20 cellular contexts compared by ENCODE assay signal in genomic region chr5:134246771-134247329, GRCh38. TPM values are rescaled to one million over a fixed set of nuclear protein-coding genes. Genes with fewer than 3 reads are reported as not detected.
DNase-seq lines count a peak whose midpoint lies in the region; ATAC-seq and TF ChIP-seq lines count a peak whose summit lies in the region.
"Had no signal": no experiment of that assay in that cellular context is flagged by ENCODE, and none has a peak within 500 bp of the region (broad histone marks: within the 10 kb centered on the region; RNA-seq: fewer than 3 reads in every experiment).

No MANE protein-coding gene starts in this region.

- H3K36me3 Mint-ChIP-seq in neural progenitor cell = no peaks in the 10 kb centered on the region
- H3K36me3 Mint-ChIP-seq: activated naive CD8-positive, alpha-beta T cell treated with anti-CD3 and anti-CD28 coated beads, Interleukin-2, amount 10 ng/mL, durations not matched to agents 7 days and 5 days; CD8-positive, alpha-beta T cell had no signal

- peak overlapping the region; percentile 60 for H3K27ac ChIP-seq in AG04450 (ENCODE audit: low read depth, low read length)
- H3K27ac ChIP-seq in RWPE1 = peak overlapping the region; percentile 84
- no peak overlapping the region for H3K27ac ChIP-seq in neural progenitor cell
- H3K27ac ChIP-seq: gastroesophageal sphincter, upper lobe of right lung had no signal

- CTCF ChIA-PET in AG04450 (lab: Charles Lee) = interaction anchor here (0.6 to 1.6 kb wide), 6 partner anchors 10 to 153 kb away, joined by 3 to 6 read pairs (median 3); partner anchors contain the start of gene PPP2CA
- CTCF ChIA-PET in RWPE1 (lab: Yijun Ruan, JAX) = interaction anchor here (0.7 to 1.3 kb wide), 5 partner anchors 11 to 340 kb away, joined by 3 to 5 read pairs (median 4); partner anchors contain the start of gene PPP2CA

- H3K4me3 ChIP-seq in AG04450 (ENCODE audit: low read depth, low read length) (no peak overlapping the region), neural progenitor cell (no peak overlapping the region)
- H3K4me3 ChIP-seq: gastroesophageal sphincter, K562, upper lobe of right lung had no signal

- ATAC-seq in esophagus mucosa (peak; percentile 47), HG02884 (IDR thresholded peaks at IDR 0.05; ENCODE audit: unreplicated experiment) (no peak), HG03521 (IDR thresholded peaks at IDR 0.05; ENCODE audit: unreplicated experiment) (no peak)
- ATAC-seq: CD8-positive, alpha-beta T cell; gastroesophageal sphincter; K562; upper lobe of right lung had no signal

- H3K27ac Mint-ChIP-seq in neural progenitor cell = no peak overlapping the region
- H3K27ac Mint-ChIP-seq: activated naive CD8-positive, alpha-beta T cell treated with anti-CD3 and anti-CD28 coated beads, Interleukin-2, amount 10 ng/mL, durations not matched to agents 7 days and 5 days; CD8-positive, alpha-beta T cell had no signal

- no peaks in the 10 kb centered on the region for H4K20me1 ChIP-seq in neural progenitor cell (ENCODE audit: low read depth)

- H3K27me3 ChIP-seq in AG04450 (ENCODE audit: control insufficient read depth, insufficient read depth, low read length) (no peaks in the 10 kb centered on the region), neural progenitor cell (no peaks in the 10 kb centered on the region)
- H3K27me3 ChIP-seq: gastroesophageal sphincter, upper lobe of right lung had no signal

- no peaks in the 10 kb centered on the region for H3K36me3 ChIP-seq in neural progenitor cell
- H3K36me3 ChIP-seq: gastroesophageal sphincter, upper lobe of right lung had no signal

- H3K4me1 Mint-ChIP-seq in neural progenitor cell = peaks cover 29% of the 10 kb centered on the region
- H3K4me1 Mint-ChIP-seq: activated naive CD8-positive, alpha-beta T cell treated with anti-CD3 and anti-CD28 coated beads, Interleukin-2, amount 10 ng/mL, durations not matched to agents 7 days and 5 days; central memory CD8-positive, alpha-beta T cell had no signal

- no peaks in the 10 kb centered on the region for H3K27me3 Mint-ChIP-seq in neural progenitor cell (ENCODE audit: insufficient read depth, low read depth)
- H3K27me3 Mint-ChIP-seq: activated naive CD8-positive, alpha-beta T cell treated with anti-CD3 and anti-CD28 coated beads, Interleukin-2, amount 10 ng/mL, durations not matched to agents 7 days and 5 days had no signal

- no peaks in the 10 kb centered on the region for H3K9me3 Mint-ChIP-seq in neural progenitor cell
- H3K9me3 Mint-ChIP-seq: activated naive CD8-positive, alpha-beta T cell treated with anti-CD3 and anti-CD28 coated beads, Interleukin-2, amount 10 ng/mL, durations not matched to agents 7 days and 5 days; CD8-positive, alpha-beta T cell; central memory CD8-positive, alpha-beta T cell had no signal

- H3K9ac ChIP-seq in neural progenitor cell = no peak overlapping the region

- H3K79me2 ChIP-seq in neural progenitor cell (ENCODE audit: low read depth) = no peaks in the 10 kb centered on the region

- H2AFZ ChIP-seq in neural progenitor cell (replicated peaks) = peak overlapping the region; percentile 65

- H3K4me3 Mint-ChIP-seq in neural progenitor cell = no peak overlapping the region
- H3K4me3 Mint-ChIP-seq: activated naive CD8-positive, alpha-beta T cell treated with anti-CD3 and anti-CD28 coated beads, Interleukin-2, amount 10 ng/mL, durations not matched to agents 7 days and 5 days; CD8-positive, alpha-beta T cell; central memory CD8-positive, alpha-beta T cell had no signal

- no peak for DNase-seq in AG04450 (ENCODE audit: low read depth, low spot score)
- no peak for DNase-seq in RWPE1 (ENCODE audit: low spot score)
- no peak for DNase-seq in neural progenitor cell (ENCODE audit: low spot score)
- DNase-seq in DMS153 (lab: John Stamatoyannopoulos, UW) = no peak
- DNase-seq in middle frontal gyrus (ENCODE audit: extremely low spot score, low spot score) = no peak
- DNase-seq: activated naive CD8-positive, alpha-beta T cell treated with anti-CD3 and anti-CD28 coated beads, Interleukin-2, amount 10 ng/mL, durations not matched to agents 7 days and 5 days; activated T-cell treated with anti-CD3 and anti-CD28 coated beads, Interleukin-2, amount 50 U/mL, for 48 hours; CD8-positive, alpha-beta T cell; NCI-H1048; NCI-H2171 treated with DMSO at 0.1 percent for 48 hours; SHP77 treated with DMSO at 0.1 percent for 48 hours; stimulated activated naive CD4-positive, alpha-beta T cell; T1000; upper lobe of right lung had no signal

- H3F3A ChIP-seq in neural progenitor cell (ENCODE audit: low read depth) = no peaks in the 10 kb centered on the region

- no peak overlapping the region for H3K4me2 ChIP-seq in neural progenitor cell

- H3K4me1 ChIP-seq in neural progenitor cell = peaks cover 21% of the 10 kb centered on the region
- H3K4me1 ChIP-seq: upper lobe of right lung had no signal

- H3K9me3 ChIP-seq in AG04450 (ENCODE audit: control insufficient read depth, insufficient read depth, low read length) (no peaks in the 10 kb centered on the region; the same call in 1 of the 2 replicates), neural progenitor cell (ENCODE audit: low read depth) (no peaks in the 10 kb centered on the region)
- H3K9me3 ChIP-seq: gastroesophageal sphincter, upper lobe of right lung had no signal

- POLR2A ChIA-PET in AG04450 (lab: Yijun Ruan, JAX) = interaction anchor here (1.1 to 2.3 kb wide), 2 partner anchors 20 to 70 kb away, joined by 3 to 13 read pairs; partner anchors contain the start of genes PPP2CA and SKP1
- POLR2A ChIA-PET in RWPE1 (lab: Yijun Ruan, JAX; ENCODE audit: low non-redundant PET) = interaction anchor here (1.9 kb wide), 1 partner anchor 20 kb away, joined by 8 read pairs; the partner anchor contains the start of gene PPP2CA

- TF ChIP-seq CTCF in AG04450 (IDR thresholded peaks at IDR 0.05; ENCODE audit: low read depth, low read length) (no peak), RWPE1 (conservative IDR thresholded peaks at IDR 0.05; ENCODE audit: low read depth) (no peak), neural progenitor cell (IDR thresholded peaks at IDR 0.05) (no peak)

RNA-seq across cellular contexts. Expression of gene PPP2CA, which starts 21.0 kb away (rescaled TPM):
- polyA plus RNA-seq in AG04450 (2011; rRNA removed) = 175 and 252 TPM in 2 replicates
- 49.5 and 107 TPM in 2 replicates for polyA minus RNA-seq in AG04450 (2011; rRNA and poly(A)+ RNA removed)
- total RNA-seq in esophagus mucosa = 144 TPM
- 216 and 251 TPM in 2 replicates for total RNA-seq in neural progenitor cell (ENCODE audit: low replicate concordance)
